ENCODE assay signal across 15 cellular contexts in the genomic region with DNA sequence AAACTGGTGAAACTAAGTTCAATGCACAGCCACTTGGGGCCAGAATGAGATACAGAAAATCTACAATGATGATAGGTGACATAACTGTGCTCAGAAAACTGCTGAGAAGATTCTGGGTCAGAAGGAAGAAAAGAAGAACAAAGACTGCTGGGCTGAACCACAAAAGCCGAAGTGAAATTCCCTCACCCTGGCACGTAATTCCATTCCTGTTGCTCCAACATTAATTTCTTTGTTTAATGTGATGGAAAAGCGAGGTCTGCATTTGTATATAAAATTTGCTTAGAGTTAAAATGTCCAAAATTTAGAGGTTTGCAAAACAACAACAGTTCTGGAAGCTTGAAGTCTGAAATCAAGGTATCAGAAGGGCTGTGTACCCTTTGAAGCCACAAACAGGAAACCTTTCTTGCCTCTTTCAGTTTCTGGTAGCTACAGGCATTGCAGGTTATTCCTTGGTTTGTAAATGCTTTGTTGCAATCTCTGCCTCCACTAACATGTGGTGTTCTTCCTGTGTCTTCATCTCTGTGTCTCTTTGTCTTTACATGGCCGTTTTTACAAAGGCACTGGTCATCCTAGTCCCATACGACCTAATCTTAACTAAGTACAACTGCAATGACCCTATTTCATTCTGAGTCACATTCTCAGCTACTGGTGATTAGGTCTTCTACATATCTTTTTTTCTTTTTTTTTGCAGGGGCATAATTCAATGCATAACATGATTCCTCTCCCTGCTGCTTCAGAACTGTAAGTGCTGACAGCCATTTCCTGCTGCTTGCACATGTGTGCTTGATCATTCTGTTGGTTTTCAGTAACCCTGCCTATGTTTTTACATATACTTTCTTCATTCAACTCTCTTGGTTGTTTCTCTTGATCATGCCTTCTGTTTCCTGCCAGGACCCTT.
DNase-seq lines count a peak whose midpoint lies in the region; ATAC-seq and TF ChIP-seq lines count a peak whose summit lies in the region.
"Had no signal": no experiment of that assay in that cellular context is flagged by ENCODE, and none has a peak within 500 bp of the region (broad histone marks: within the 10 kb centered on the region; RNA-seq: fewer than 3 reads in every experiment).

No MANE protein-coding gene starts in this region.

- DNase-seq in GM12865 (ENCODE audit: low read depth) (peak; percentile 93), uterus (no peak), SW 1271 (lab: John Stamatoyannopoulos, UW) (no peak), NAMALWA (ENCODE audit: low spot score) (no peak)
- DNase-seq in effector CD4-positive, alpha-beta T cell, result no peak
- DNase-seq: activated CD4-positive, alpha-beta T cell treated with anti-CD3 and anti-CD28 coated beads, Interleukin-2, amount 50 U/mL, for 1 hour; amniotic stem cell; BE2C; NCI-H2029; stimulated activated CD4-positive, alpha-beta T cell treated with anti-CD3 and anti-CD28 coated beads, Interleukin-4, amount 100 ng/mL, for 24 hours had no signal

- no peaks in the 10 kb centered on the region for H3K9me2 ChIP-seq in OCI-LY1 (ENCODE audit: low read depth, low read length)

- intact Hi-C loops in uterus (cut with DNase I; ENCODE audit: low total_unique reads), result no loop called here

- no peak overlapping the region for H3K9ac ChIP-seq in OCI-LY1 (ENCODE audit: low read length)

- no peaks in the 10 kb centered on the region for H3F3A ChIP-seq in OCI-LY1 (ENCODE audit: insufficient read depth, low read length)

- no peaks in the 10 kb centered on the region for H4K20me1 ChIP-seq in OCI-LY1 (ENCODE audit: insufficient read depth, low read length)

- H3K36me3 ChIP-seq in OCI-LY1 (ENCODE audit: insufficient read depth, low read length), result no peaks in the 10 kb centered on the region
- H3K36me3 ChIP-seq in uterus, result no peaks in the 10 kb centered on the region
- H3K36me3 ChIP-seq: BE2C, SJSA1, thoracic aorta had no signal

- TF ChIP-seq POLR2A in uterus (IDR thresholded peaks at IDR 0.05), result no peak

- H3K9me3 ChIP-seq in OCI-LY1 (ENCODE audit: low read length), result no peaks in the 10 kb centered on the region
- H3K9me3 ChIP-seq in uterus, result no peaks in the 10 kb centered on the region
- H3K9me3 ChIP-seq: BE2C, thoracic aorta had no signal

- peak; percentile 61 for ATAC-seq in GM19372 (IDR thresholded peaks at IDR 0.05; ENCODE audit: low read depth, unreplicated experiment)
- peak; percentile 87 for ATAC-seq in HG02885 (IDR thresholded peaks at IDR 0.05; ENCODE audit: poor library complexity, unreplicated experiment)

- TF ChIP-seq CTCF in GM12865 (IDR thresholded peaks at IDR 0.05; ENCODE audit: insufficient read depth, low read depth, low read length, missing control alignments) (peak; percentile 29), OCI-LY1 (IDR thresholded peaks at IDR 0.05; ENCODE audit: low read length) (0 out of 2 replicates have a peak, but pooled peaks have one; percentile 5), uterus (IDR thresholded peaks at IDR 0.05) (no peak)

- H3K27ac ChIP-seq in OCI-LY1 (ENCODE audit: low read depth, low read length, poor library complexity, severe bottlenecking) (peak overlapping the region; percentile 51), uterus (no peak overlapping the region)
- H3K27ac ChIP-seq: SJSA1, thoracic aorta had no signal

- H3K4me2 ChIP-seq in OCI-LY1 (ENCODE audit: low read length), result peak overlapping the region; percentile 21; the same call in 1 of the 2 replicates

- H3K79me2 ChIP-seq in OCI-LY1 (ENCODE audit: insufficient read depth, low read length), result no peaks in the 10 kb centered on the region

- no peaks in the 10 kb centered on the region for H3K27me3 ChIP-seq in OCI-LY1 (ENCODE audit: insufficient read depth, low read length)
- no peaks in the 10 kb centered on the region for H3K27me3 ChIP-seq in uterus
- H3K27me3 ChIP-seq: BE2C, SJSA1 had no signal

- H3K4me1 ChIP-seq in OCI-LY1 (ENCODE audit: insufficient read depth, low read length, severe bottlenecking) (peaks cover 44% of the 10 kb centered on the region), uterus (no peaks in the 10 kb centered on the region)
- H3K4me1 ChIP-seq: SJSA1 had no signal

- no peak overlapping the region for H2AFZ ChIP-seq in OCI-LY1 (ENCODE audit: low read length)

- H3K4me3 ChIP-seq in GM12865 (ENCODE audit: low read depth, low read length), result peak overlapping the region; percentile 47
- no peak overlapping the region for H3K4me3 ChIP-seq in OCI-LY1 (ENCODE audit: low read depth, low read length, poor library complexity, severe bottlenecking)
- H3K4me3 ChIP-seq in uterus, result no peak overlapping the region
- H3K4me3 ChIP-seq: SJSA1, thoracic aorta had no signal

Comparison
In these comparisons a context has a peak if more than half of its experiments do, and no peak if none do; other contexts are left out.
1. CTCF ChIP-seq: peak in GM12865 (single experiment) and OCI-LY1 (single experiment); none in uterus (0 of 4).